In genomic region chr2:41942278-41942677, GRCh38 we compare ENCODE assay signal across 24 cellular contexts.
"Had no signal": no experiment of that assay in that cellular context is flagged by ENCODE, and none has a peak within 500 bp of the region (broad histone marks: within the 10 kb centered on the region; RNA-seq: fewer than 3 reads in every experiment).

No MANE protein-coding gene starts in this region.

- FAIRE-seq: bronchial epithelial cell had no signal

- H3K4me1 ChIP-seq: body of pancreas had no signal

- H3K27ac ChIP-seq: body of pancreas, Peyer's patch, RWPE1 had no signal

- DNase-seq: activated CD4-positive, alpha-beta T cell treated with anti-CD3 and anti-CD28 coated beads for 48 hours; activated CD4-positive, alpha-beta T cell treated with anti-CD3 and anti-CD28 coated beads, Interleukin-2, amount 50 U/mL, for 4 hours; activated CD4-positive, CD25-positive, alpha-beta regulatory T cell treated with anti-CD3 and anti-CD28 coated beads, Interleukin-2, amount 50 U/mL, for 72 hours; activated CD8-positive, alpha-beta memory T cell treated with anti-CD3 and anti-CD28 coated beads, Interleukin-2, amount 50 U/mL, for 48 hours; activated CD8-positive, alpha-beta T cell treated with anti-CD3 and anti-CD28 coated beads, Interleukin-2, amount 10 ng/mL, durations not matched to agents 7 days and 5 days; activated T-cell treated with anti-CD3 and anti-CD28 coated beads, Interleukin-2, amount 50 U/mL, for 1 hour; body of pancreas; NCI-H1092 treated with DMSO at 0.1 percent for 48 hours; NCI-H1417 treated with DMSO at 0.1 percent for 48 hours; NCI-H1694; NCI-H2029; NCI-H2107; NCI-H2171 treated with DMSO at 0.1 percent for 48 hours; NCI-H226; NCI-H69; NK-92 treated with Interleukin-12 subunit alpha and Interleukin-12 subunit beta, amount 100 ng/mL, for 24 hours; Peyer's patch; SHP77; T-helper 17 cell; T-helper 9 cell had no signal

- H3K36me3 ChIP-seq: MG63, Peyer's patch had no signal

- H3K4me3 ChIP-seq: body of pancreas, MG63, Peyer's patch had no signal

- H3K27me3 ChIP-seq: body of pancreas, MG63, Peyer's patch had no signal

- ATAC-seq: activated CD8-positive, alpha-beta T cell treated with anti-CD3 and anti-CD28 coated beads, Interleukin-2, amount 10 ng/mL, durations not matched to agents 7 days and 5 days; body of pancreas; T-helper 17 cell; WTC11 had no signal

- H3K9me3 ChIP-seq: body of pancreas, MG63, Peyer's patch had no signal
